3 cellular contexts compared by ENCODE assay signal in the genomic region with DNA sequence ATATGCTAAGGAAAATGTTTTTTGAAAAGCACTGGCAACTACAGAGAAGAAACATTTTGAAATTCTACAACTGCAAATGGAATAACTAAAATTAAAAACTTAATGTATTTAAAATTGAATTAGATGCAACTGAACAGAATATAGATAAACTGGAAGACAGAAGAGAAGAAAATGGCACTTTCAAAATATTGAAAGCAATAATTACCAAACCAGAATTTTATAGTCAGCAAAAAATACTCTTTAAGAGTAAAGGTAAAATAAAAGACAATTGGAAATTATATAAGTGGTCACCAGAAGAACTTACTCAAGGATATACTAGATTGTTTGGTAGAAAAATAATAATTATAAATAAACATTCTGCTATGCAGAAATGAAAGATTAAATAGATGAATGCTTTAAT.
TF ChIP-seq lines count a peak whose summit lies in the region.

No MANE protein-coding gene starts in this region.

TF ChIP-seq in SK-N-SH treated with all-trans-retinoic acid at 6 μM for 48 hours, 23 proteins besides CTCF, POLR2A, EP300 and RAD21 (continued from another document):
- TF ChIP-seq TSHZ2 (CRISPR knock-in tag; IDR thresholded peaks at IDR 0.05) (no peak), ISL1 (CRISPR knock-in tag; IDR thresholded peaks at IDR 0.05) (no peak), PATZ1 (CRISPR knock-in tag; IDR thresholded peaks at IDR 0.05; ENCODE audit: borderline replicate concordance) (no peak), ZNF70 (CRISPR knock-in tag; IDR thresholded peaks at IDR 0.05) (no peak)

TF ChIP-seq in SK-N-SH, 30 proteins besides CTCF, POLR2A, EP300 and RAD21 (continued from another document):
- TF ChIP-seq PBX3 (IDR thresholded peaks at IDR 0.05) (no peak), SIN3A (IDR thresholded peaks at IDR 0.05; ENCODE audit: borderline replicate concordance, low read depth, low read length) (no peak), YY1 (IDR thresholded peaks at IDR 0.05; ENCODE audit: low read depth) (no peak), SMC3 (IDR thresholded peaks at IDR 0.05; ENCODE audit: low read depth, low read length) (no peak), EZH2phosphoT487 (IDR thresholded peaks at IDR 0.05; ENCODE audit: borderline replicate concordance, low read depth) (no peak), FOXJ3 (CRISPR knock-in tag; IDR thresholded peaks at IDR 0.05) (no peak)

TF ChIP-seq in K562, 482 proteins besides CTCF, POLR2A, EP300 and RAD21 (continued from another document):
- TF ChIP-seq RERE (CRISPR knock-in tag; IDR thresholded peaks at IDR 0.05; ENCODE audit: borderline replicate concordance) (no peak), MAFG (tag; conservative IDR thresholded peaks at IDR 0.05) (peak; percentile 28; the same call in 1 of the 2 replicates), ZEB2 (IDR thresholded peaks at IDR 0.05) (no peak), ZNF316 (IDR thresholded peaks at IDR 0.05) (peak; percentile 73), PHF20 (IDR thresholded peaks at IDR 0.05; ENCODE audit: partially characterized antibody) (no peak), ZBTB7A (IDR thresholded peaks at IDR 0.05; ENCODE audit: borderline replicate concordance, control insufficient read depth, low read depth, low read length) (no peak), BCL6 (CRISPR knock-in tag; IDR thresholded peaks at IDR 0.05) (no peak)
- TF ChIP-seq, protein P1, sequence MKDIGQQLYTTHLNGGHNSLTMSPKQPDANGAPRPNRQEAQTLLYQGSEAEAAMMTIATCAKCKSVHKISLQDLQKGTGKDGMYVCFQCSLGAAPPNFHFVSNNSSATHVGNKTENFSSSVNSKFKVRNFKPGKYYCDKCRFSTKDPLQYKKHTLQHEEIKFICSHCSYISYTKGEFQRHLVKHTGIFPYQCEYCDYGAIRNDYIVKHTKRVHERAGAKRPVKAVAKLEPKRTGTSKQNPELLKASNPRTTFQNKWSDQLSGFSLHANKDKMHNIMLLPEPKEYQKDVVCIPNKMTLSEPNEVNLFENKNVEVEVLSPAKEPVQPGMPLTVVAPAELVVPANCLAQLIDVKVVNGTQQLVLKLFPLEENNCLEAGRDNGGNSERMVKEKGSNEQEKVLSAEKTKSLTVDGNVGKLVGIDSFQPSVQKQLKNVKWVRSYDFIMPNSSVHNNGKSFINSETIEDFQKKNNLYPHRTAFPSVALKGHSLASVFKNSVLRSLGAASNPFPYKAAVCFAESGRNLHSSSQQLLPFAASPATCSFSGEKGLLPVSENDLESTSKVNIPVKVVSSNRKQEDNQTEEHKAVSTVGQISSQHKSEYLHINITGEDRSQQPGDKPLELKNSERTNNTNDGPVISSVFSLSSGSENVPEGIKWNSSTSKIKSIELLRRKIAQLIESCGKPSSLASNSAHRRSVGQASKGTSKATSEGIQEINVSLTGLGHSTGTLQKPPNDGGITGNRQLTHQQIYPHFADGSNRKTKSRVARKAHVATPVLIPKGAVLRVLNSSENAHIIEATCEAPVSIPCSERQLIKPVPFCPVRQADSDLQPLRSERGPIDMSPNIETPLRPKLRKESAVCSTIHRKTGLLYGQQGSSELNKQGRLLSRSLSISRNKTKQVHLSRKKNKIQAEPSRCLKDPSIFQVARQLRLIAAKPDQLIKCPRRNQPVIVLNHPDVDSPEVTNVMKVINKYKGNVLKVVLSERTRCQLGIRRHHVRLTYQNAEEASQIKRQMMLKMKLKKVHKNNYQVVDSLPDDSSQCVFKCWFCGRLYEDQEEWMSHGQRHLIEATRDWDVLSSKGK (CRISPR knock-in tag; IDR thresholded peaks at IDR 0.05), result no peak
